Comparison of ENCODE assay signal across 12 cellular contexts in the genomic region with DNA sequence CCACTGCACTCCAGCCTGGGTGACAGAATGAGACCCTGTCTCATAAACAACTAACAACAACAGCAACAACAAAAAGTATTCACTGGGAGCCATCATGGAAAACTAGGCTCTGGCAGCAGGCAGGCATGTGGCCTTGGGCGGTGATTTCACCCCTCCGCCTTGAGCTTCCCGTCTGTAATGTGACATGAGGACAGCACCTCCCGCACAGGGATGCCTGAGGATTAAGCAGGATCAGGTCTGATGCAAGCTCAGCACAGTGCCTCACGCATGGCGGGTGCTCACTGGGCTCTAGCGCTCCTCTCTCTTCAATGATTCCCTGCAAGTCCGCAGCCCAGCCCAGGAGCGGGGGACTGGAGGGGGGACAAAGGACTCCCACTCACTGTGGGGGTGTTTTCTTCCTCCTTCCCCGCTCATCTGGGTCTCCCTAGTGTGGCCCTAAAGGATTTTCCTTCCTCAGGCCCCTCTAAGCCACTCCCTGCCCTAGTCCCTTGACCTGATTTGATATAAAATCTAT. TPM values are rescaled to one million over a fixed set of nuclear protein-coding genes. Genes with fewer than 3 reads are reported as not detected.
DNase-seq lines count a peak whose midpoint lies in the region; ATAC-seq and TF ChIP-seq lines count a peak whose summit lies in the region.
"Had no signal": no experiment of that assay in that cellular context is flagged by ENCODE, and none has a peak within 500 bp of the region (broad histone marks: within the 10 kb centered on the region; RNA-seq: fewer than 3 reads in every experiment).

No MANE protein-coding gene starts in this region.

- H3K4me1 Mint-ChIP-seq in stimulated activated naive B cell treated with anti-CD40 and anti-IgM and Interleukin-4, amounts not matched to agents 10 μg/mL and 1 μg/mL and 100 μg/mL, for 72 hours, result peaks cover 2 to 13% of the 10 kb centered on the region in 2 donors

- TF ChIP-seq CTCF in RWPE1 (conservative IDR thresholded peaks at IDR 0.05; ENCODE audit: low read depth) (no peak), psoas muscle (IDR thresholded peaks at IDR 0.05) (no peak), GM10248 (IDR thresholded peaks at IDR 0.05; ENCODE audit: control extremely low read depth, extremely low read depth, low read depth, missing control alignments) (no peak)

- H3K4me1 ChIP-seq in psoas muscle, result peaks cover 54% of the 10 kb centered on the region

- DNase-seq in ELF-1 (ENCODE audit: low read depth, low spot score) (peak; percentile 77), RWPE1 (ENCODE audit: low spot score) (no peak), left ventricle myocardium superior (peak; percentile 61), psoas muscle (peak; percentile 72 to 87), GM10248 (ENCODE audit: extremely low spot score) (no peak), SIG-M5 treated with dmso at 0.1 percent for 504 hours (lab: John Stamatoyannopoulos, UW; ENCODE audit: unreplicated experiment) (no peak)
- DNase-seq in stimulated activated naive B cell treated with anti-CD40 and anti-IgM and Interleukin-4, amounts not matched to agents 10 μg/mL and 1 μg/mL and 100 μg/mL, for 72 hours, result no peak
- no peak for DNase-seq in central memory CD4-positive, alpha-beta T cell
- DNase-seq: activated CD4-positive, alpha-beta T cell treated with anti-CD3 and anti-CD28 coated beads, Interleukin-2, amount 10 ng/mL, durations not matched to agents 24 days and 14 days; COR-L47; stimulated activated CD4-positive, alpha-beta T cell treated with anti-CD3 and anti-CD28 coated beads, Interleukin-4, amount 100 ng/mL, for 1 hour had no signal

- ATAC-seq in left ventricle myocardium superior (peak; percentile 2), psoas muscle (peak; percentile 70 to 80 (median 78))
- no peak for ATAC-seq in stimulated activated naive B cell treated with anti-CD40 and anti-IgM and Interleukin-4, amounts not matched to agents 10 μg/mL and 1 μg/mL and 100 μg/mL, for 72 hours (replicated peaks)

- no peaks in the 10 kb centered on the region for H3K27me3 ChIP-seq in psoas muscle (ENCODE audit: insufficient read depth in 3 of 3, low read length in 2 of 3)
- H3K27me3 ChIP-seq: tibial nerve had no signal

- 21 to 31% (median 22%) methylated on average over 10 of the region's 10 CpGs for WGBS in psoas muscle, 3 donors

- POLR2A ChIA-PET in RWPE1 (lab: Yijun Ruan, JAX; ENCODE audit: low non-redundant PET) (interaction anchor here (0.5 kb wide), 1 partner anchor 19 kb away, joined by 3 read pairs; no protein-coding TSS in a partner anchor), GM10248 (lab: Yijun Ruan, JAX) (interaction anchor here (0.6 to 1.1 kb wide), 2 partner anchors 19 to 22 kb away, joined by 3 to 4 read pairs; no protein-coding TSS in a partner anchor)

- no peaks in the 10 kb centered on the region for H3K9me3 ChIP-seq in psoas muscle
- H3K9me3 ChIP-seq: tibial nerve had no signal

- H3K27ac ChIP-seq in RWPE1 (peak overlapping the region; percentile 100), psoas muscle (peak overlapping the region; percentile 91)

- no peaks in the 10 kb centered on the region for H3K36me3 ChIP-seq in psoas muscle (ENCODE audit: insufficient read depth in 1 of 2, low read depth in 1 of 2)
- H3K36me3 ChIP-seq: tibial nerve had no signal

- peak overlapping the region; percentile 7 for H3K4me3 ChIP-seq in psoas muscle

- CTCF ChIA-PET in RWPE1 (lab: Yijun Ruan, JAX) (interaction anchor here (0.5 to 1.0 kb wide), 7 partner anchors 12 to 232 kb away, joined by 3 to 5 read pairs (median 4); no protein-coding TSS in a partner anchor), GM10248 (lab: Yijun Ruan, JAX) (interaction anchor here (1.9 to 13.5 kb wide), 4 partner anchors 11 to 350 kb away, joined by 5 to 316 read pairs (median 16); no protein-coding TSS in a partner anchor)

- no peaks in the 10 kb centered on the region for H3K36me3 Mint-ChIP-seq in stimulated activated naive B cell treated with anti-CD40 and anti-IgM and Interleukin-4, amounts not matched to agents 10 μg/mL and 1 μg/mL and 100 μg/mL, for 72 hours

- no peak overlapping the region for H3K4me3 Mint-ChIP-seq in stimulated activated naive B cell treated with anti-CD40 and anti-IgM and Interleukin-4, amounts not matched to agents 10 μg/mL and 1 μg/mL and 100 μg/mL, for 72 hours
- H3K4me3 Mint-ChIP-seq: activated CD4-positive, alpha-beta T cell treated with anti-CD3 and anti-CD28 coated beads, Interleukin-2, amount 10 ng/mL, durations not matched to agents 24 days and 14 days had no signal

- H3K27ac Mint-ChIP-seq in stimulated activated naive B cell treated with anti-CD40 and anti-IgM and Interleukin-4, amounts not matched to agents 10 μg/mL and 1 μg/mL and 100 μg/mL, for 72 hours, result no peak overlapping the region
- H3K27ac Mint-ChIP-seq: activated CD4-positive, alpha-beta T cell treated with anti-CD3 and anti-CD28 coated beads, Interleukin-2, amount 10 ng/mL, durations not matched to agents 24 days and 14 days had no signal

- intact Hi-C loops in left ventricle myocardium superior (cut with micrococcal nuclease) (no loop called here), psoas muscle (cut with DNase I) (no loop called here)

- H3K27me3 Mint-ChIP-seq in stimulated activated naive B cell treated with anti-CD40 and anti-IgM and Interleukin-4, amounts not matched to agents 10 μg/mL and 1 μg/mL and 100 μg/mL, for 72 hours, result peaks cover 10 to 17% of the 10 kb centered on the region in 2 donors

- H3K9me3 Mint-ChIP-seq in stimulated activated naive B cell treated with anti-CD40 and anti-IgM and Interleukin-4, amounts not matched to agents 10 μg/mL and 1 μg/mL and 100 μg/mL, for 72 hours, result no peaks in the 10 kb centered on the region
- H3K9me3 Mint-ChIP-seq: activated CD4-positive, alpha-beta T cell treated with anti-CD3 and anti-CD28 coated beads, Interleukin-2, amount 10 ng/mL, durations not matched to agents 24 days and 14 days had no signal

RNA-seq across cellular contexts. Expression of a gene that starts 2.8 kb away (rescaled TPM):
- 281 TPM for total RNA-seq in left ventricle myocardium superior
- 100 to 1,000 TPM in 2 of 4 donors, 10 to 100 TPM in 2; 69.8 to 217 (median 122) TPM for total RNA-seq in psoas muscle
- polyA plus RNA-seq in psoas muscle, result 100 to 1,000 TPM in 2 of 3 donors, 10 to 100 TPM in 1; 57.0 to 171 (median 170) TPM

RNA-seq across cellular contexts. Expression of a gene that starts 6.0 kb away (rescaled TPM):
- total RNA-seq in left ventricle myocardium superior, result 7.7 TPM
- 1 to 10 TPM; 3.9 to 8.2 (median 5.1) TPM for total RNA-seq in psoas muscle
- 1 to 10 TPM; 2.7 to 5.2 (median 4.4) TPM for polyA plus RNA-seq in psoas muscle

RNA-seq across cellular contexts. Expression of a gene that starts 18.8 kb away (rescaled TPM):
- total RNA-seq in left ventricle myocardium superior, result 35.1 TPM
- total RNA-seq in psoas muscle, result 10 to 100 TPM; 21.3 to 52.2 (median 31.5) TPM
- 100 to 1,000 TPM in 1 of 3 donors, 10 to 100 TPM in 1, 1 to 10 TPM in 1; 9.5 to 127 (median 22.0) TPM for polyA plus RNA-seq in psoas muscle

RNA-seq across cellular contexts. Expression of a gene that starts 32.2 kb away (rescaled TPM):
- total RNA-seq in left ventricle myocardium superior (8.9 TPM), psoas muscle (10 to 100 TPM; 13.7 to 47.1 (median 33.4) TPM)
- 10 to 100 TPM in 2 of 3 donors, 1 to 10 TPM in 1; 8.2 to 69.5 (median 62.7) TPM for polyA plus RNA-seq in psoas muscle

Comparison
In these comparisons a context has a peak if more than half of its experiments do, and no peak if none do; other contexts are left out.
1. DNase-seq: peak in ELF-1 (single experiment), left ventricle myocardium superior (single experiment) and psoas muscle (2 of 2); none in RWPE1 (single experiment), stimulated activated naive B cell treated with anti-CD40 and anti-IgM and Interleukin-4, amounts not matched to agents 10 μg/mL and 1 μg/mL and 100 μg/mL, for 72 hours (single experiment), GM10248 (single experiment), SIG-M5 treated with dmso at 0.1 percent for 504 hours (single experiment) and central memory CD4-positive, alpha-beta T cell (single experiment).
2. ATAC-seq: peak in left ventricle myocardium superior (single experiment) and psoas muscle (4 of 4); none in stimulated activated naive B cell treated with anti-CD40 and anti-IgM and Interleukin-4, amounts not matched to agents 10 μg/mL and 1 μg/mL and 100 μg/mL, for 72 hours (0 of 2).